In genomic region chr2:101806123-101806522, GRCh38 we compare ENCODE assay signal across 8 cellular contexts.
DNase-seq lines count a peak whose midpoint lies in the region; ATAC-seq, FAIRE-seq and TF ChIP-seq lines count a peak whose summit lies in the region.

No MANE protein-coding gene starts in this region.

- H3K4ac ChIP-seq in trophoblast cell (ENCODE audit: low read depth, low read length): no peak overlapping the region

- H2BK12ac ChIP-seq in trophoblast cell (ENCODE audit: low read length): no peak overlapping the region

- CTCF ChIA-PET in OCI-LY7 (lab: Charles Lee; ENCODE audit: unreplicated experiment): no interaction called here
- CTCF ChIA-PET in endothelial cell of umbilical vein (lab: Charles Lee): interaction anchor here (0.9 to 2.2 kb wide), 4 partner anchors 9 to 59 kb away, joined by 3 to 8 read pairs (median 4); no protein-coding TSS in a partner anchor

- POLR2A ChIA-PET in OCI-LY7 (lab: Charles Lee) (interaction anchor here (0.7 kb wide), 1 partner anchor 10 kb away, joined by 3 read pairs; no protein-coding TSS in a partner anchor), endothelial cell of umbilical vein (lab: Charles Lee) (no interaction called here)

- H3K14ac ChIP-seq in trophoblast cell (ENCODE audit: low read length): no peak overlapping the region

- no peak overlapping the region for H2AK5ac ChIP-seq in trophoblast cell (ENCODE audit: low read length)

- H4K12ac ChIP-seq in trophoblast cell (ENCODE audit: low read depth, low read length): no peak overlapping the region

- H3K9ac ChIP-seq in endothelial cell of umbilical vein (replicated peaks; ENCODE audit: extremely low read depth, insufficient read depth, low read length) (no peak overlapping the region), trophoblast cell (ENCODE audit: low read length) (no peak overlapping the region)

- no peak overlapping the region for H4K8ac ChIP-seq in trophoblast cell (ENCODE audit: low read depth, low read length)

- ATAC-seq in GM21390 (IDR thresholded peaks at IDR 0.05; ENCODE audit: unreplicated experiment) (peak; percentile 51), GM18519 (IDR thresholded peaks at IDR 0.05; ENCODE audit: low FRiP score, unreplicated experiment) (no peak), HG03108 (IDR thresholded peaks at IDR 0.05; ENCODE audit: unreplicated experiment) (no peak), HG02571 (IDR thresholded peaks at IDR 0.05; ENCODE audit: unreplicated experiment) (no peak)

- BruUV-seq in OCI-LY7 (replicated peaks; lab: Mats Ljungman, UMichigan) (no TSS peak), endothelial cell of umbilical vein (replicated peaks; lab: Mats Ljungman, UMichigan) (no TSS peak)

- TF ChIP-seq POLR2A in endothelial cell of umbilical vein (IDR thresholded peaks at IDR 0.05; ENCODE audit: low read depth, low read length): no peak
- TF ChIP-seq POLR2A in prostate gland (IDR thresholded peaks at IDR 0.05): no peak

- no peak overlapping the region for H3K23ac ChIP-seq in trophoblast cell (ENCODE audit: low read length)

- H2BK5ac ChIP-seq in trophoblast cell (ENCODE audit: low read depth, low read length, poor library complexity): peak overlapping the region; percentile 99

- H3K4me3 ChIP-seq in OCI-LY7 (ENCODE audit: low read depth, low read length, poor library complexity, severe bottlenecking) (no peak overlapping the region), endothelial cell of umbilical vein (replicated peaks in 1 of 3; ENCODE audit: insufficient read depth in 1 of 3, low read depth in 1 of 3, low read length in 3 of 3) (peak overlapping the region in 1 of 3 experiments; percentile 10), trophoblast cell (ENCODE audit: low read depth, low read length) (no peak overlapping the region), prostate gland (no peak overlapping the region)

- peaks cover 25% of the 10 kb centered on the region for H3K4me1 ChIP-seq in OCI-LY7 (ENCODE audit: insufficient read depth, low read length, poor library complexity, severe bottlenecking)
- peaks cover 46% of the 10 kb centered on the region for H3K4me1 ChIP-seq in endothelial cell of umbilical vein (ENCODE audit: control insufficient read depth, extremely low read depth, insufficient read depth, low read length)
- H3K4me1 ChIP-seq in trophoblast cell (ENCODE audit: control insufficient read depth in 1 of 2, insufficient read depth in 2 of 2, low read length in 2 of 2): peaks cover 32 to 46% of the 10 kb centered on the region in 2 experiments
- no peaks in the 10 kb centered on the region for H3K4me1 ChIP-seq in prostate gland (replicated peaks)

- WGBS in trophoblast cell (ENCODE audit: extremely low coverage, insufficient coverage, insufficient read length): no CpG with 5 or more reads among the region's 5 CpGs
- WGBS in prostate gland: 62% methylated on average over 5 of the region's 5 CpGs

- dilution Hi-C loops in endothelial cell of umbilical vein (cut with MboI; ENCODE audit: extremely low pct_ligation_motif_present, low sequenced_read_pairs): no loop called here

- H3K9me1 ChIP-seq in endothelial cell of umbilical vein (replicated peaks; ENCODE audit: control insufficient read depth, extremely low read depth, insufficient read depth, low read length): no peaks in the 10 kb centered on the region

- H3K36me3 ChIP-seq in OCI-LY7 (ENCODE audit: insufficient read depth, low read length) (peaks cover 18% of the 10 kb centered on the region; the same call in 1 of the 2 replicates), endothelial cell of umbilical vein (ENCODE audit: control insufficient read depth in 2 of 2, extremely low read depth in 1 of 2, insufficient read depth in 2 of 2, low read length in 2 of 2) (peaks cover 0 to 2% of the 10 kb centered on the region in 2 experiments), trophoblast cell (ENCODE audit: control insufficient read depth in 1 of 2, insufficient read depth in 2 of 2, low read length in 2 of 2) (no peaks in the 10 kb centered on the region), prostate gland (no peaks in the 10 kb centered on the region)

- H2AFZ ChIP-seq in OCI-LY7 (ENCODE audit: low read length) (no peak overlapping the region), endothelial cell of umbilical vein (ENCODE audit: low read depth, low read length) (no peak overlapping the region), trophoblast cell (ENCODE audit: insufficient read depth, low read length, poor library complexity) (no peak overlapping the region)

- peaks cover 32% of the 10 kb centered on the region for H3K79me1 ChIP-seq in trophoblast cell (ENCODE audit: low read length)

- TF ChIP-seq CTCF in OCI-LY7 (conservative IDR thresholded peaks at IDR 0.05; ENCODE audit: low read length) (no peak), endothelial cell of umbilical vein (IDR thresholded peaks at IDR 0.05; ENCODE audit: extremely low read depth in 1 of 2, insufficient read depth in 1 of 2, low read depth in 1 of 2, low read length in 2 of 2) (no peak), prostate gland (IDR thresholded peaks at IDR 0.05) (no peak)

- peaks cover 40% of the 10 kb centered on the region for H3K79me2 ChIP-seq in OCI-LY7 (ENCODE audit: insufficient read depth, low read depth, low read length)
- H3K79me2 ChIP-seq in endothelial cell of umbilical vein (ENCODE audit: control insufficient read depth, insufficient read depth, low read length): peaks cover 95% of the 10 kb centered on the region
- H3K79me2 ChIP-seq in trophoblast cell (ENCODE audit: control insufficient read depth, insufficient read depth, low read length, poor library complexity): peaks cover 8% of the 10 kb centered on the region

- FAIRE-seq in endothelial cell of umbilical vein (lab: Jason Lieb, UNC): peak; percentile 69

- H3K4me2 ChIP-seq in OCI-LY7 (ENCODE audit: low read length): peak overlapping the region; percentile 38; the same call in 1 of the 2 replicates
- peak overlapping the region; percentile 58 for H3K4me2 ChIP-seq in endothelial cell of umbilical vein (ENCODE audit: insufficient read depth, low read length)
- peak overlapping the region; percentile 22 for H3K4me2 ChIP-seq in trophoblast cell (ENCODE audit: low read length)

- peak overlapping the region; percentile 13 for H3K27ac ChIP-seq in OCI-LY7 (ENCODE audit: low read depth, low read length, poor library complexity, severe bottlenecking)
- H3K27ac ChIP-seq in endothelial cell of umbilical vein (ENCODE audit: insufficient read depth, low read depth, low read length): peak overlapping the region; percentile 36
- H3K27ac ChIP-seq in trophoblast cell (ENCODE audit: low read depth, low read length): peak overlapping the region; percentile 100
- peak overlapping the region in 1 of 2 donors; percentile 11 for H3K27ac ChIP-seq in prostate gland

- DNase-seq in OCI-LY7 (ENCODE audit: low spot score) (peak; percentile 26), endothelial cell of umbilical vein (ENCODE audit: low read depth, low spot score) (peak; percentile 83), trophoblast cell (peak; percentile 77 to 87), prostate gland (ENCODE audit: low spot score) (no peak)

- no peak overlapping the region for H3K18ac ChIP-seq in trophoblast cell (ENCODE audit: low read length)

- peak overlapping the region; percentile 98 for H4K91ac ChIP-seq in trophoblast cell (ENCODE audit: low read depth, low read length)

- 0 out of 2 replicates have a peak, but pooled peaks cover 8% of the 10 kb centered on the region for H4K20me1 ChIP-seq in OCI-LY7 (ENCODE audit: insufficient read depth, low read length)
- peaks cover 7% of the 10 kb centered on the region for H4K20me1 ChIP-seq in endothelial cell of umbilical vein (replicated peaks; ENCODE audit: control insufficient read depth, extremely low read depth, insufficient read depth, low read length)

- intact Hi-C loops in OCI-LY7 (cut with micrococcal nuclease; ENCODE audit: unreplicated experiment): no loop called here
- intact Hi-C loops in endothelial cell of umbilical vein (cut with micrococcal nuclease): loop anchor here (5.0 kb wide), 1 partner anchor 39 kb away; no protein-coding TSS in a partner anchor
- intact Hi-C loops in prostate gland (cut with DNase I): no loop called here

- peak overlapping the region; percentile 87 for H2BK120ac ChIP-seq in trophoblast cell (ENCODE audit: insufficient read depth, low read length, poor library complexity)

- H3K9me3 ChIP-seq in OCI-LY7 (ENCODE audit: low read length): no peaks in the 10 kb centered on the region
- H3K9me3 ChIP-seq in endothelial cell of umbilical vein (replicated peaks; ENCODE audit: control insufficient read depth, insufficient read depth, low read length): no peaks in the 10 kb centered on the region
- H3K9me3 ChIP-seq in trophoblast cell (ENCODE audit: insufficient read depth, low read depth, low read length): no peaks in the 10 kb centered on the region
- H3K9me3 ChIP-seq in prostate gland: no peaks in the 10 kb centered on the region

- H3K27me3 ChIP-seq in endothelial cell of umbilical vein (ENCODE audit: control insufficient read depth in 2 of 2, insufficient read depth in 2 of 2, low read length in 2 of 2) (no peaks in the 10 kb centered on the region), trophoblast cell (ENCODE audit: insufficient read depth, low read length) (no peaks in the 10 kb centered on the region), prostate gland (replicated peaks; ENCODE audit: insufficient read depth) (no peaks in the 10 kb centered on the region)

- H3K9me2 ChIP-seq in OCI-LY7 (ENCODE audit: insufficient read depth, low read length): no peaks in the 10 kb centered on the region

TF ChIP-seq in endothelial cell of umbilical vein, 7 proteins besides CTCF, POLR2A, EP300 and RAD21:
- TF ChIP-seq MYC (IDR thresholded peaks at IDR 0.05; ENCODE audit: low read depth, low read length): no peak
- peak; percentile 93 for TF ChIP-seq JUN (IDR thresholded peaks at IDR 0.05; ENCODE audit: borderline replicate concordance, insufficient read depth, insufficient read length, low read depth)
- no peak for TF ChIP-seq EZH2 (IDR thresholded peaks at IDR 0.05; ENCODE audit: borderline replicate concordance, low read depth, low read length, severe bottlenecking)
- peak; percentile 55 for TF ChIP-seq POLR2AphosphoS5 (IDR thresholded peaks at IDR 0.05; ENCODE audit: insufficient read depth, low read depth, low read length)
- TF ChIP-seq, protein P1, sequence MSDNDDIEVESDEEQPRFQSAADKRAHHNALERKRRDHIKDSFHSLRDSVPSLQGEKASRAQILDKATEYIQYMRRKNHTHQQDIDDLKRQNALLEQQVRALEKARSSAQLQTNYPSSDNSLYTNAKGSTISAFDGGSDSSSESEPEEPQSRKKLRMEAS (IDR thresholded peaks at IDR 0.05; ENCODE audit: insufficient read depth, insufficient read length): no peak
- peak; percentile 85 for TF ChIP-seq FOS (IDR thresholded peaks at IDR 0.05; ENCODE audit: borderline replicate concordance, insufficient read depth, low read length)
- no peak for TF ChIP-seq GATA2 (IDR thresholded peaks at IDR 0.05; ENCODE audit: insufficient read depth, insufficient read length, low read depth, low read length)
TF ChIP-seq in endothelial cell of umbilical vein: peak in this region for 3.
